In the genomic region with DNA sequence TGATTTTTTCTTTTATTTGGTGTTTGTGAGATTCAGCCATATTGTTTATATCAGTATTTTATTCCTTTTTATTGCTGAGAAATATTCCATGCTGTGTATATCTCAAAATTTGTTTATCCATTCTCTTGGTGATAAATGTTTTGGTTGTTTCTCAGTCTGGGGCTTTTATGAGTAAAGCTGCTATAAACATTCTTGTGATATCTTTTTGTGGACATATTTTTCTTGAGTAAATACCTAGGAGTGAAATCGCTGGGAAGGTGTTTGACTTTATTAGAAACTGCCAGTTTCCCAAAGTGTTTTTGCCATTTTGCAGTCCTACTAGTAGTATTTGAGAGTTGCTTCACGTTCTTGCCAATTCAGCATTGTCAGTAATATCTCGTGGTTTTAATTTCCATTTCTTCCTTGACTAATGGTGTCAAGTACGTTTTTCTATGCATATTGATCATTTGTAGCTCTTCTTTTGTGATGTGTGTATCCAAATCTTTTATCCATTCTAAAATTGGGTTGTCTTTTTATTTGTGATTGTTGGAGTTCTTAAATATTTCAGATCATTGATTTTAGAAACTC, we compare ENCODE assay signal across 1 cellular context.
TF ChIP-seq lines count a peak whose summit lies in the region.

No MANE protein-coding gene starts in this region.

TF ChIP-seq in K562, 482 proteins besides CTCF, POLR2A, EP300 and RAD21:
- TF ChIP-seq C11orf30 (IDR thresholded peaks at IDR 0.05; ENCODE audit: low read depth) (peak; percentile 13; the same call in 1 of the 2 replicates), ZNF324 (CRISPR knock-in tag; IDR thresholded peaks at IDR 0.05) (no peak)
- TF ChIP-seq, protein P1, sequence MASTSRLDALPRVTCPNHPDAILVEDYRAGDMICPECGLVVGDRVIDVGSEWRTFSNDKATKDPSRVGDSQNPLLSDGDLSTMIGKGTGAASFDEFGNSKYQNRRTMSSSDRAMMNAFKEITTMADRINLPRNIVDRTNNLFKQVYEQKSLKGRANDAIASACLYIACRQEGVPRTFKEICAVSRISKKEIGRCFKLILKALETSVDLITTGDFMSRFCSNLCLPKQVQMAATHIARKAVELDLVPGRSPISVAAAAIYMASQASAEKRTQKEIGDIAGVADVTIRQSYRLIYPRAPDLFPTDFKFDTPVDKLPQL (IDR thresholded peaks at IDR 0.05; ENCODE audit: extremely low read depth, insufficient read length) = no peak
- TF ChIP-seq, protein P2, sequence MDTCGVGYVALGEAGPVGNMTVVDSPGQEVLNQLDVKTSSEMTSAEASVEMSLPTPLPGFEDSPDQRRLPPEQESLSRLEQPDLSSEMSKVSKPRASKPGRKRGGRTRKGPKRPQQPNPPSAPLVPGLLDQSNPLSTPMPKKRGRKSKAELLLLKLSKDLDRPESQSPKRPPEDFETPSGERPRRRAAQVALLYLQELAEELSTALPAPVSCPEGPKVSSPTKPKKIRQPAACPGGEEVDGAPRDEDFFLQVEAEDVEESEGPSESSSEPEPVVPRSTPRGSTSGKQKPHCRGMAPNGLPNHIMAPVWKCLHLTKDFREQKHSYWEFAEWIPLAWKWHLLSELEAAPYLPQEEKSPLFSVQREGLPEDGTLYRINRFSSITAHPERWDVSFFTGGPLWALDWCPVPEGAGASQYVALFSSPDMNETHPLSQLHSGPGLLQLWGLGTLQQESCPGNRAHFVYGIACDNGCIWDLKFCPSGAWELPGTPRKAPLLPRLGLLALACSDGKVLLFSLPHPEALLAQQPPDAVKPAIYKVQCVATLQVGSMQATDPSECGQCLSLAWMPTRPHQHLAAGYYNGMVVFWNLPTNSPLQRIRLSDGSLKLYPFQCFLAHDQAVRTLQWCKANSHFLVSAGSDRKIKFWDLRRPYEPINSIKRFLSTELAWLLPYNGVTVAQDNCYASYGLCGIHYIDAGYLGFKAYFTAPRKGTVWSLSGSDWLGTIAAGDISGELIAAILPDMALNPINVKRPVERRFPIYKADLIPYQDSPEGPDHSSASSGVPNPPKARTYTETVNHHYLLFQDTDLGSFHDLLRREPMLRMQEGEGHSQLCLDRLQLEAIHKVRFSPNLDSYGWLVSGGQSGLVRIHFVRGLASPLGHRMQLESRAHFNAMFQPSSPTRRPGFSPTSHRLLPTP (IDR thresholded peaks at IDR 0.05; ENCODE audit: borderline replicate concordance, extremely low read depth, insufficient read length) = no peak
